Comparison of ENCODE assay signal across 15 cellular contexts in genomic region chr5:172605466-172605865, GRCh38. TPM values are rescaled to one million over a fixed set of nuclear protein-coding genes. Genes with fewer than 3 reads are reported as not detected.
DNase-seq lines count a peak whose midpoint lies in the region; ATAC-seq, FAIRE-seq and TF ChIP-seq lines count a peak whose summit lies in the region.
"Had no signal": no experiment of that assay in that cellular context is flagged by ENCODE, and none has a peak within 500 bp of the region (broad histone marks: within the 10 kb centered on the region; RNA-seq: fewer than 3 reads in every experiment).

No MANE protein-coding gene starts in this region.

- H3F3A ChIP-seq in PC-3 (ENCODE audit: low read length, unreplicated experiment), result no peaks in the 10 kb centered on the region

- H3K4me1 ChIP-seq in right atrium auricular region, result peaks cover 0 to 29% of the 10 kb centered on the region in 2 donors
- H3K4me1 ChIP-seq in K562 (replicated peaks in 1 of 2; ENCODE audit: control insufficient read depth in 2 of 2, insufficient read depth in 2 of 2, low read length in 2 of 2), result no peaks in the 10 kb centered on the region
- H3K4me1 ChIP-seq in parathyroid adenoma, result no peaks in the 10 kb centered on the region
- no peaks in the 10 kb centered on the region for H3K4me1 ChIP-seq in PC-3 (ENCODE audit: insufficient read depth, low read length)
- H3K4me1 ChIP-seq: A549, BE2C, HAP-1 had no signal

- no peak for FAIRE-seq in K562 (lab: Jason Lieb, UNC)
- FAIRE-seq: A549, GM12878, GM18507, H1 had no signal

- H3K79me2 ChIP-seq in K562 (ENCODE audit: control insufficient read depth, insufficient read depth, low read length) (no peaks in the 10 kb centered on the region), parathyroid adenoma (no peaks in the 10 kb centered on the region), PC-3 (ENCODE audit: low read length) (no peaks in the 10 kb centered on the region)

- BruUV-seq in K562 (replicated peaks; lab: Mats Ljungman, UMichigan) (no TSS peak), PC-3 (replicated peaks; lab: Mats Ljungman, UMichigan) (no TSS peak)

- H3K9me1 ChIP-seq in K562 (ENCODE audit: control insufficient read depth, insufficient read depth, low read length), result peaks cover 3% of the 10 kb centered on the region

- TF ChIP-seq POLR2A in K562 (conservative IDR thresholded peaks at IDR 0.05), result no peak

- intact Hi-C loops in cardiac septum (cut with DNase I) (loop anchor here (5.0 kb wide), 1 partner anchor 37 kb away; the partner anchor contains the start of gene NEURL1B), K562 (cut with micrococcal nuclease) (no loop called here), PC-3 (cut with micrococcal nuclease) (no loop called here)

- TF ChIP-seq CTCF in right atrium auricular region (IDR thresholded peaks at IDR 0.05), result no peak
- no peak for TF ChIP-seq CTCF in K562 (IDR thresholded peaks at IDR 0.05 in 2 of 3, conservative IDR thresholded peaks at IDR 0.05 in 1 of 3; ENCODE audit: insufficient read depth in 2 of 3, low read depth in 1 of 3, low read length in 3 of 3)
- TF ChIP-seq CTCF in parathyroid adenoma (IDR thresholded peaks at IDR 0.05), result no peak
- TF ChIP-seq CTCF in PC-3 (conservative IDR thresholded peaks at IDR 0.05; ENCODE audit: low read depth, low read length), result no peak

- no peak overlapping the region for H2AFZ ChIP-seq in K562 (ENCODE audit: low read depth, low read length)
- H2AFZ ChIP-seq in parathyroid adenoma, result no peak overlapping the region
- no peak overlapping the region for H2AFZ ChIP-seq in PC-3 (ENCODE audit: low read length)

- no peaks in the 10 kb centered on the region for H3K9me2 ChIP-seq in PC-3 (replicated peaks; ENCODE audit: low read length)

- TF ChIP-seq RAD21 in K562 (CRISPR knock-in tag; conservative IDR thresholded peaks at IDR 0.05 in 1 of 2, IDR thresholded peaks at IDR 0.05 in 1 of 2), result no peak

- CTCF ChIA-PET in K562 (lab: Yijun Ruan, JAX; ENCODE audit: low intra/inter-chr PET ratio), result no interaction called here
- CTCF ChIA-PET in PC-3 (lab: Charles Lee), result no interaction called here

- no peaks in the 10 kb centered on the region for H3K36me3 ChIP-seq in right atrium auricular region
- H3K36me3 ChIP-seq in K562 (ENCODE audit: control insufficient read depth, insufficient read depth, low read length), result no peaks in the 10 kb centered on the region
- no peaks in the 10 kb centered on the region for H3K36me3 ChIP-seq in parathyroid adenoma (ENCODE audit: control insufficient read depth, insufficient read depth, low read length)
- H3K36me3 ChIP-seq in PC-3 (ENCODE audit: low read depth, low read length), result no peaks in the 10 kb centered on the region
- H3K36me3 ChIP-seq: BE2C, HAP-1 had no signal

- POLR2A ChIA-PET in K562 (lab: Yijun Ruan, JAX), result no interaction called here
- POLR2A ChIA-PET in PC-3 (lab: Charles Lee; ENCODE audit: unreplicated experiment), result no interaction called here

- ATAC-seq in K562 (no peak), GM19328 (IDR thresholded peaks at IDR 0.05; ENCODE audit: unreplicated experiment) (no peak), PC-3 (no peak)
- ATAC-seq: A549, GM12878 had no signal

- H4K20me1 ChIP-seq in K562 (replicated peaks; ENCODE audit: control insufficient read depth, insufficient read depth, low read length), result no peaks in the 10 kb centered on the region
- no peaks in the 10 kb centered on the region for H4K20me1 ChIP-seq in PC-3 (ENCODE audit: low read length)

- H3K9me3 ChIP-seq in right atrium auricular region (peaks cover 0 to 8% of the 10 kb centered on the region in 2 donors), K562 (replicated peaks; ENCODE audit: control insufficient read depth, insufficient read depth, low read depth, low read length) (no peaks in the 10 kb centered on the region), parathyroid adenoma (ENCODE audit: control insufficient read depth, low read length) (no peaks in the 10 kb centered on the region), PC-3 (ENCODE audit: low read length) (no peaks in the 10 kb centered on the region)
- H3K9me3 ChIP-seq: BE2C, HAP-1 had no signal

- H3K9ac ChIP-seq in K562 (ENCODE audit: insufficient read depth in 1 of 2, low read depth in 2 of 2, low read length in 2 of 2) (no peak overlapping the region), parathyroid adenoma (no peak overlapping the region), PC-3 (ENCODE audit: low read length) (no peak overlapping the region)

- H3K27me3 ChIP-seq in right atrium auricular region (no peaks in the 10 kb centered on the region), K562 (ENCODE audit: control insufficient read depth in 2 of 2, insufficient read depth in 2 of 2, low read length in 2 of 2) (peaks cover 11 to 36% of the 10 kb centered on the region in 2 experiments; a peak in 4 of 5 replicates), parathyroid adenoma (ENCODE audit: control insufficient read depth, insufficient read depth, low read length) (no peaks in the 10 kb centered on the region), PC-3 (ENCODE audit: low read length) (peaks cover 68% of the 10 kb centered on the region)

- no peak for DNase-seq in right atrium auricular region (ENCODE audit: low spot score)
- DNase-seq in cardiac septum (ENCODE audit: low spot score), result no peak
- DNase-seq in K562 (ENCODE audit: extremely low read depth in 1 of 4, low spot score in 3 of 4), result no peak
- no peak for DNase-seq in PC-3
- DNase-seq: BE2C; CD4-positive, alpha-beta memory T cell; DMS79 had no signal

- in situ Hi-C loops in K562 (cut with MboI), result no loop called here

- H3K27ac ChIP-seq in right atrium auricular region (peak overlapping the region; percentile 35 to 66), K562 (ENCODE audit: extremely low read depth, low read depth, low read length) (no peak overlapping the region), parathyroid adenoma (peak overlapping the region; percentile 42), PC-3 (ENCODE audit: low read length) (no peak overlapping the region)
- H3K27ac ChIP-seq: A549, C4-2B had no signal

- TF ChIP-seq EP300 in K562 (IDR thresholded peaks at IDR 0.05; ENCODE audit: low read length), result no peak

- H3K4me3 ChIP-seq in right atrium auricular region, result no peak overlapping the region
- no peak overlapping the region for H3K4me3 ChIP-seq in K562
- no peak overlapping the region for H3K4me3 ChIP-seq in parathyroid adenoma (ENCODE audit: low read depth, low read length)
- no peak overlapping the region for H3K4me3 ChIP-seq in PC-3 (ENCODE audit: low read length)
- H3K4me3 ChIP-seq: A549, GM12878, HAP-1 had no signal

- no peak overlapping the region for H3K4me2 ChIP-seq in K562 (ENCODE audit: insufficient read depth, low read length)
- no peak overlapping the region for H3K4me2 ChIP-seq in parathyroid adenoma (ENCODE audit: low read length)
- no peak overlapping the region for H3K4me2 ChIP-seq in PC-3 (ENCODE audit: low read length)
- H3K4me2 ChIP-seq: A549 had no signal

TF ChIP-seq in K562, 482 proteins besides CTCF, POLR2A, EP300 and RAD21:
- TF ChIP-seq NCOA2 (IDR thresholded peaks at IDR 0.05; ENCODE audit: partially characterized antibody in 2 of 2), result no peak
- TF ChIP-seq ATF3 (IDR thresholded peaks at IDR 0.05), result peak; percentile 33; the same call in 1 of the 2 replicates
- TF ChIP-seq ATF3 (CRISPR knock-in tag; conservative IDR thresholded peaks at IDR 0.05), result no peak

RNA-seq across cellular contexts. Expression of gene NEURL1B, which starts 35.6 kb away (rescaled TPM):
- 10 to 100 TPM; 17.9 to 22.4 TPM for total RNA-seq in right atrium auricular region
- 19.7 TPM for total RNA-seq in cardiac septum
- not detected in 2 replicates for total RNA-seq in K562 (2011; cell fraction: chromatin; rRNA removed; ENCODE audit: low replicate concordance)
- total RNA-seq in K562 (2011; cell fraction: nucleolus; rRNA removed), result not detected in 2 replicates
- not detected in 2 replicates for total RNA-seq in K562 (2011; cell fraction: nucleoplasm; rRNA removed)
- total RNA-seq in K562 (2014; rRNA removed), result not detected in 2 replicates
- total RNA-seq in K562 (2014; rRNA removed; fragmentation: Illumina TruSeq; extraction: Trizol), result not detected in 2 replicates
- total RNA-seq in K562 (2015; rRNA removed; fragmentation: Illumina TruSeq; extraction: Trizol), result not detected in 2 replicates
- total RNA-seq in K562 (2021), result 0.04 TPM in 2 replicates
- not detected in 2 replicates for polyA plus RNA-seq in K562 (2011; rRNA removed)
- polyA plus RNA-seq in K562 (2011; cell fraction: cytosol; rRNA removed), result not detected in 2 replicates
- not detected in 2 replicates for polyA plus RNA-seq in K562 (2011; cell fraction: nucleus; rRNA removed)
- not detected in 2 replicates for polyA plus RNA-seq in K562 (2012)
- polyA plus RNA-seq in K562 (2014; fragmentation: Illumina TruSeq; extraction: Trizol), result not detected in 2 replicates
- polyA plus RNA-seq in K562 (2014; fragmentation: Nextera tagmentation; extraction: Ambion mirVana), result not detected
- polyA plus RNA-seq in K562 (2014; rRNA removed), result not detected in 2 replicates
- polyA minus RNA-seq in K562 (2011; rRNA and poly(A)+ RNA removed), result not detected in 2 replicates
- not detected in 2 replicates for polyA minus RNA-seq in K562 (2011; cell fraction: cytosol; rRNA and poly(A)+ RNA removed)
- polyA minus RNA-seq in K562 (2011; cell fraction: nucleus; rRNA and poly(A)+ RNA removed), result not detected in 2 replicates
- total RNA-seq in PC-3 (2014; rRNA removed), result 0.95 and 2.5 TPM in 2 replicates

Comparison
In these comparisons a context has a peak if more than half of its experiments do, and no peak if none do; other contexts are left out.
1. H3K27ac ChIP-seq: peak in right atrium auricular region (2 of 2) and parathyroid adenoma (single experiment); none in K562 (single experiment) and PC-3 (single experiment).